ENCODE assay signal across 8 cellular contexts in the genomic region with DNA sequence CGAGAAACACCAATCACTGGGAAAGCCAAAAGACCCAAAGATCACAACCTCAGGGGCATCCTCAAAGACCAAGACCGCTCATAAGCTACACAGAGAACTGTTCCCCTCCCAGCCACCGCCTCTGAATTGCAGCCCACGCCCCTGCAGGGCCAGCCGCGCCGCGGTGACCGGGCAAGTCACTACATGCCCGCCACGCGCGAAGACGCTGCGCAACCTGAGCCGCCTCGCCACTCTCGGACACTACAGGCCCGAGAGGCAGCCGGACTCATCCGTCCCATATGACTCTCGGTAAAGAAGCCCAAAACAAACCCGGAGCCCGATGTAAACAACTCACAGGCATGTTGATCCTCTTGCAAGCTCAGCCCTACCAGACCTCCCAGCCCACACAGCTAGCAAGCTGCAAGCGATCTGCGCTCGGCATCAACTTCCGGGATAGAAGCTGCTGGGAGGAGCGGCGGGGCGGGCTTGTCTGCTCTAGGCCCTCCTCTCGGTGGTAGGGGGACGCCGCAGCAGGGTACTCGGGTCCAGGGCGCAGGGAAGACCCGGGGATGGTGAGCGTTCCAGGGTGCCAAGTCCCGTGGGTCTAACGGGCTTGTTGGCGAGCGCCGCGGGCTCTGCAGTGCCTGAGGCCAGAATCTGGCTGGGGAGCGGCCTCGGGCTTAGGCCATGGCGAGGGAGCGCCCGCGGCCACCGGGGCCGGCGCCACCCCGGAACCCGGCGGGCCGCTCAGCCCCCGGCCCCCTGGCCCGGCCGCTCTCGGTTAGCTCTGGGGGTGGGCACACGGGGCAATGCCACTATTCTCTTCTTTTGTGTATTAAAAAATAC. TPM values are rescaled to one million over a fixed set of nuclear protein-coding genes. Genes with fewer than 3 reads are reported as not detected.
A peak's percentile ranks its signal among the peaks of the same experiment; 100 is the strongest.
DNase-seq lines count a peak whose midpoint lies in the region; ATAC-seq, FAIRE-seq and TF ChIP-seq lines count a peak whose summit lies in the region.

A gene (minus strand): TSS at position 412 of the 825 bp plus-strand sequence. CDS start 72 bp downstream, at position 340.

- no peaks in the 10 kb centered on the region for H3K27me3 Mint-ChIP-seq in activated T-helper 2 cell treated with anti-CD3 and anti-CD28 coated beads, Interferon-gamma antibody, Interleukin-2, Interleukin-4, amounts not matched to agents 10 μg/mL and 5 μg/mL and 100 μg/mL, durations not matched to agents 14 hours and 24 hours and 36 hours (ENCODE audit: low read depth)
- H3K27me3 Mint-ChIP-seq in natural killer cell treated with Interleukin-12 subunit alpha and Interleukin-12 subunit beta and Interleukin-15 and Interleukin-18, amount 100 ng/mL, for 72 hours = no peaks in the 10 kb centered on the region

- H3K4me1 ChIP-seq in Loucy (ENCODE audit: insufficient read depth, low read length, poor library complexity, severe bottlenecking) (peaks cover 16% of the 10 kb centered on the region), RWPE2 (ENCODE audit: insufficient read depth, poor library complexity, severe bottlenecking) (no peaks in the 10 kb centered on the region)

- peak within 1 kb of the TSS; percentile 61 for H2AFZ ChIP-seq in Loucy (ENCODE audit: low read length)

- TF ChIP-seq CTCF in Loucy (conservative IDR thresholded peaks at IDR 0.05; ENCODE audit: low read length) = no peak
- no peak for TF ChIP-seq CTCF in RWPE2 (IDR thresholded peaks at IDR 0.05; ENCODE audit: poor library complexity, severe bottlenecking)

- H3K36me3 Mint-ChIP-seq in activated T-helper 2 cell treated with anti-CD3 and anti-CD28 coated beads, Interferon-gamma antibody, Interleukin-2, Interleukin-4, amounts not matched to agents 10 μg/mL and 5 μg/mL and 100 μg/mL, durations not matched to agents 14 hours and 24 hours and 36 hours (ENCODE audit: low read depth) = peaks cover 33% of the 10 kb centered on the region
- no peaks in the 10 kb centered on the region for H3K36me3 Mint-ChIP-seq in natural killer cell treated with Interleukin-12 subunit alpha and Interleukin-12 subunit beta and Interleukin-15 and Interleukin-18, amount 100 ng/mL, for 72 hours

- H4K20me1 ChIP-seq in Loucy (ENCODE audit: insufficient read depth, low read length, poor library complexity, severe bottlenecking) = peaks cover 9% of the 10 kb centered on the region

- H3K27me3 ChIP-seq in Loucy (ENCODE audit: insufficient read depth, low read length, poor library complexity, severe bottlenecking) (peaks cover 6% of the 10 kb centered on the region), RWPE2 (ENCODE audit: insufficient read depth, poor library complexity, severe bottlenecking) (no peaks in the 10 kb centered on the region)

- peak; percentile 91 for DNase-seq in EL
- DNase-seq in H54 (ENCODE audit: insufficient read length, low spot score) = peak; percentile 60
- DNase-seq in RWPE2 (ENCODE audit: low spot score) = peak; percentile 98
- DNase-seq in activated T-helper 2 cell treated with anti-CD3 and anti-CD28 coated beads, Interferon-gamma antibody, Interleukin-2, Interleukin-4, amounts not matched to agents 10 μg/mL and 5 μg/mL and 100 μg/mL, durations not matched to agents 14 hours and 24 hours and 36 hours (ENCODE audit: low spot score) = peak; percentile 87
- DNase-seq in fibroblast of peridontal ligament (ENCODE audit: extremely low read depth) = peak; percentile 94
- DNase-seq in natural killer cell treated with Interleukin-12 subunit alpha and Interleukin-12 subunit beta and Interleukin-15 and Interleukin-18, amount 100 ng/mL, for 72 hours (ENCODE audit: low spot score) = peak; percentile 91
- peak; percentile 88 for DNase-seq in stimulated activated naive CD4-positive, alpha-beta T cell treated with Interleukin-2 at 50 U/mL for 16 hours (lab: John Stamatoyannopoulos, UW)

- peak within 1 kb of the TSS; percentile 97 for H3K9ac ChIP-seq in Loucy (ENCODE audit: low read depth, low read length, poor library complexity, severe bottlenecking)

- H3K9me2 ChIP-seq in Loucy (replicated peaks; ENCODE audit: low read depth, low read length) = no peaks in the 10 kb centered on the region

- no peaks in the 10 kb centered on the region for H3F3A ChIP-seq in Loucy (ENCODE audit: low read depth)

- H3K4me1 Mint-ChIP-seq in activated T-helper 2 cell treated with anti-CD3 and anti-CD28 coated beads, Interferon-gamma antibody, Interleukin-2, Interleukin-4, amounts not matched to agents 10 μg/mL and 5 μg/mL and 100 μg/mL, durations not matched to agents 14 hours and 24 hours and 36 hours (ENCODE audit: low read depth) = peaks cover 14% of the 10 kb centered on the region
- peaks cover 5 to 10% of the 10 kb centered on the region in 2 donors for H3K4me1 Mint-ChIP-seq in natural killer cell treated with Interleukin-12 subunit alpha and Interleukin-12 subunit beta and Interleukin-15 and Interleukin-18, amount 100 ng/mL, for 72 hours (ENCODE audit: low read depth in 2 of 2)

- peak within 1 kb of the TSS; percentile 89 for H3K4me3 ChIP-seq in Loucy (ENCODE audit: low read length, poor library complexity, severe bottlenecking)
- H3K4me3 ChIP-seq in RWPE2 (ENCODE audit: severe bottlenecking) = peak within 1 kb of the TSS; percentile 87

- peak; percentile 91 for TF ChIP-seq POLR2A in H54 (IDR thresholded peaks at IDR 0.05; ENCODE audit: low read depth, low read length)

- no peaks in the 10 kb centered on the region for H3K9me3 Mint-ChIP-seq in activated T-helper 2 cell treated with anti-CD3 and anti-CD28 coated beads, Interferon-gamma antibody, Interleukin-2, Interleukin-4, amounts not matched to agents 10 μg/mL and 5 μg/mL and 100 μg/mL, durations not matched to agents 14 hours and 24 hours and 36 hours
- H3K9me3 Mint-ChIP-seq in natural killer cell treated with Interleukin-12 subunit alpha and Interleukin-12 subunit beta and Interleukin-15 and Interleukin-18, amount 100 ng/mL, for 72 hours = no peaks in the 10 kb centered on the region

- intact Hi-C loops in activated T-helper 2 cell treated with anti-CD3 and anti-CD28 coated beads, Interferon-gamma antibody, Interleukin-2, Interleukin-4, amounts not matched to agents 10 μg/mL and 5 μg/mL and 100 μg/mL, durations not matched to agents 14 hours and 24 hours and 36 hours (cut with micrococcal nuclease) = loop anchor here (1.0 to 10.0 kb wide), 6 partner anchors 32 to 248 kb away; a partner anchor contains a TSS

- H3K4me2 ChIP-seq in Loucy (ENCODE audit: low read depth, low read length, poor library complexity, severe bottlenecking) = peak within 1 kb of the TSS; percentile 89

- H3K27ac ChIP-seq in RWPE2 (ENCODE audit: poor library complexity, severe bottlenecking) = peak within 1 kb of the TSS; percentile 81

- peak; percentile 97 for ATAC-seq in RWPE2 (ENCODE audit: low read depth)
- peak; percentile 96 to 97 for ATAC-seq in natural killer cell treated with Interleukin-12 subunit alpha and Interleukin-12 subunit beta and Interleukin-15 and Interleukin-18, amount 100 ng/mL, for 72 hours

- H3K4me3 Mint-ChIP-seq in activated T-helper 2 cell treated with anti-CD3 and anti-CD28 coated beads, Interferon-gamma antibody, Interleukin-2, Interleukin-4, amounts not matched to agents 10 μg/mL and 5 μg/mL and 100 μg/mL, durations not matched to agents 14 hours and 24 hours and 36 hours (ENCODE audit: low read depth) = peak within 1 kb of the TSS; percentile 97
- peak within 1 kb of the TSS; percentile 98 for H3K4me3 Mint-ChIP-seq in natural killer cell treated with Interleukin-12 subunit alpha and Interleukin-12 subunit beta and Interleukin-15 and Interleukin-18, amount 100 ng/mL, for 72 hours

- peak within 1 kb of the TSS; percentile 97 for H3K27ac Mint-ChIP-seq in activated T-helper 2 cell treated with anti-CD3 and anti-CD28 coated beads, Interferon-gamma antibody, Interleukin-2, Interleukin-4, amounts not matched to agents 10 μg/mL and 5 μg/mL and 100 μg/mL, durations not matched to agents 14 hours and 24 hours and 36 hours
- peak within 1 kb of the TSS; percentile 90 to 97 for H3K27ac Mint-ChIP-seq in natural killer cell treated with Interleukin-12 subunit alpha and Interleukin-12 subunit beta and Interleukin-15 and Interleukin-18, amount 100 ng/mL, for 72 hours

- H3K9me3 ChIP-seq in Loucy (ENCODE audit: insufficient read depth, low read depth, low read length) (no peaks in the 10 kb centered on the region), RWPE2 (ENCODE audit: severe bottlenecking) (no peaks in the 10 kb centered on the region)

- H3K36me3 ChIP-seq in Loucy (ENCODE audit: insufficient read depth, low read length) (peaks cover 6% of the 10 kb centered on the region), RWPE2 (ENCODE audit: low read depth) (peaks cover 36% of the 10 kb centered on the region)

- peaks cover 24% of the 10 kb centered on the region for H3K79me2 ChIP-seq in Loucy (ENCODE audit: insufficient read depth, low read length)

- no peak for FAIRE-seq in H54 (lab: Jason Lieb, UNC)

RNA-seq across cellular contexts. Expression of the gene that starts here (rescaled TPM):
- total RNA-seq in activated T-helper 2 cell treated with anti-CD3 and anti-CD28 coated beads, Interferon-gamma antibody, Interleukin-2, Interleukin-4, amounts not matched to agents 10 μg/mL and 5 μg/mL and 100 μg/mL, durations not matched to agents 14 hours and 24 hours and 36 hours = 164 and 167 TPM in 2 replicates
- total RNA-seq in natural killer cell treated with Interleukin-12 subunit alpha and Interleukin-12 subunit beta and Interleukin-15 and Interleukin-18, amount 100 ng/mL, for 72 hours = 100 to 1,000 TPM in 1 of 2 donors, 10 to 100 TPM in 1; 41.6 to 112 TPM

Comparison
In these comparisons a context has a peak if more than half of its experiments do, and no peak if none do; other contexts are left out.
1. Peak in every context shown above with its lines: DNase-seq, ATAC-seq, H3K4me3 ChIP-seq and H3K27ac ChIP-seq.